1 cellular context compared by ENCODE assay signal in the genomic region with DNA sequence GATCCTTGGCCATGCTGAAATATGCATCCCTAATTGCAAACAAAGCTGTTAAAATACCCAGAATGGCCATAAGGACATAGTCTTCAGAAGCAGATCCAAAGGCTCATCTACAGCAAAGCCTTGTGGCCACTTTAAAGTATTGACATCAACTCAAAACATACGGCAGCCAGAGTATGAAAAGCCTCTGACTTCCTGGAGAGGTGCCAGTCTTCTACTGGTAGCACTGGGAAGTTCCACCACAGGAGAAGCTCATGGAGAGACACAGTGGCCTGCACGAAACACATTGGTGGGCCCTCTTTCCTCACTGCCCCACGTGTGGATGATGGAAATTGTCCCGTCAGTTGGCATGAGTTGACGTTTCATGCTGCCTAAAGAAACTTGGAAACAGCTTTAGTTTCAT.
TF ChIP-seq lines count a peak whose summit lies in the region.

No MANE protein-coding gene starts in this region.

TF ChIP-seq in IMR-90, 13 proteins besides CTCF, POLR2A, EP300 and RAD21:
- TF ChIP-seq SMC3 (IDR thresholded peaks at IDR 0.05; ENCODE audit: low read depth, low read length) (no peak), MAZ (IDR thresholded peaks at IDR 0.05; ENCODE audit: borderline replicate concordance, low read depth, low read length) (no peak), RCOR1 (IDR thresholded peaks at IDR 0.05; ENCODE audit: insufficient replicate concordance, low read length) (no peak), CEBPB (IDR thresholded peaks at IDR 0.05; ENCODE audit: low read depth, low read length) (no peak), NFE2L2 (IDR thresholded peaks at IDR 0.05; ENCODE audit: low read depth, low read length) (no peak), FOS (IDR thresholded peaks at IDR 0.05; ENCODE audit: low read depth, low read length) (no peak), CHD1 (IDR thresholded peaks at IDR 0.05; ENCODE audit: low read depth, low read length) (no peak), MAFK (IDR thresholded peaks at IDR 0.05; ENCODE audit: low read depth, low read length) (no peak)
- TF ChIP-seq, protein P1, sequence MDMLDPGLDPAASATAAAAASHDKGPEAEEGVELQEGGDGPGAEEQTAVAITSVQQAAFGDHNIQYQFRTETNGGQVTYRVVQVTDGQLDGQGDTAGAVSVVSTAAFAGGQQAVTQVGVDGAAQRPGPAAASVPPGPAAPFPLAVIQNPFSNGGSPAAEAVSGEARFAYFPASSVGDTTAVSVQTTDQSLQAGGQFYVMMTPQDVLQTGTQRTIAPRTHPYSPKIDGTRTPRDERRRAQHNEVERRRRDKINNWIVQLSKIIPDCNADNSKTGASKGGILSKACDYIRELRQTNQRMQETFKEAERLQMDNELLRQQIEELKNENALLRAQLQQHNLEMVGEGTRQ (IDR thresholded peaks at IDR 0.05; ENCODE audit: low read depth, low read length), result no peak
- TF ChIP-seq, protein P2, sequence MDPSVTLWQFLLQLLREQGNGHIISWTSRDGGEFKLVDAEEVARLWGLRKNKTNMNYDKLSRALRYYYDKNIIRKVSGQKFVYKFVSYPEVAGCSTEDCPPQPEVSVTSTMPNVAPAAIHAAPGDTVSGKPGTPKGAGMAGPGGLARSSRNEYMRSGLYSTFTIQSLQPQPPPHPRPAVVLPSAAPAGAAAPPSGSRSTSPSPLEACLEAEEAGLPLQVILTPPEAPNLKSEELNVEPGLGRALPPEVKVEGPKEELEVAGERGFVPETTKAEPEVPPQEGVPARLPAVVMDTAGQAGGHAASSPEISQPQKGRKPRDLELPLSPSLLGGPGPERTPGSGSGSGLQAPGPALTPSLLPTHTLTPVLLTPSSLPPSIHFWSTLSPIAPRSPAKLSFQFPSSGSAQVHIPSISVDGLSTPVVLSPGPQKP (IDR thresholded peaks at IDR 0.05; ENCODE audit: borderline replicate concordance, low read depth, low read length), result no peak
TF ChIP-seq in IMR-90: peak in this region for 0.
